In genomic region chr3:40086890-40087884, GRCh38 we compare ENCODE assay signal across 1 cellular context.
TF ChIP-seq lines count a peak whose summit lies in the region.

No MANE protein-coding gene starts in this region.

TF ChIP-seq in HepG2, 621 proteins besides CTCF, POLR2A, EP300 and RAD21 (continued from another document and continues in another):
- TF ChIP-seq ERF (CRISPR knock-in tag; IDR thresholded peaks at IDR 0.05) (no peak), ZNF335 (CRISPR knock-in tag; IDR thresholded peaks at IDR 0.05) (no peak), ZHX2 (IDR thresholded peaks at IDR 0.05; ENCODE audit: low read depth) (no peak), ZHX2 (CRISPR knock-in tag; IDR thresholded peaks at IDR 0.05; ENCODE audit: borderline replicate concordance) (no peak), NCOA2 (CRISPR knock-in tag; IDR thresholded peaks at IDR 0.05) (peak; percentile 59; the same call in 1 of the 2 replicates), RXRB (CRISPR knock-in tag; IDR thresholded peaks at IDR 0.05; ENCODE audit: borderline replicate concordance) (peak; percentile 48; the same call in 1 of the 2 replicates), SATB2 (CRISPR knock-in tag; IDR thresholded peaks at IDR 0.05) (no peak), RFXAP (CRISPR knock-in tag; IDR thresholded peaks at IDR 0.05; ENCODE audit: borderline replicate concordance) (no peak), RFX3 (CRISPR knock-in tag; IDR thresholded peaks at IDR 0.05) (no peak), HNRNPL (IDR thresholded peaks at IDR 0.05; ENCODE audit: low read depth, low read length) (no peak), SP5 (CRISPR knock-in tag; IDR thresholded peaks at IDR 0.05; ENCODE audit: borderline replicate concordance, low read depth) (no peak), ZNF256 (CRISPR knock-in tag; conservative IDR thresholded peaks at IDR 0.05) (no peak), PBX2 (CRISPR knock-in tag; IDR thresholded peaks at IDR 0.05) (no peak), E2F5 (CRISPR knock-in tag; conservative IDR thresholded peaks at IDR 0.05) (no peak), REPIN1 (CRISPR knock-in tag; IDR thresholded peaks at IDR 0.05; ENCODE audit: borderline replicate concordance, low read depth) (0 out of 2 replicates have a peak, but pooled peaks have one; percentile 33), SNAPC5 (CRISPR knock-in tag; IDR thresholded peaks at IDR 0.05; ENCODE audit: borderline replicate concordance) (no peak), CBX1 (IDR thresholded peaks at IDR 0.05; ENCODE audit: low read depth) (no peak), ZSCAN30 (CRISPR knock-in tag; IDR thresholded peaks at IDR 0.05) (no peak), SKI (IDR thresholded peaks at IDR 0.05; ENCODE audit: partially characterized antibody) (no peak), ASH2L (IDR thresholded peaks at IDR 0.05; ENCODE audit: insufficient read length, low read depth, low read length) (no peak), MIER3 (CRISPR knock-in tag; IDR thresholded peaks at IDR 0.05; ENCODE audit: borderline replicate concordance) (0 out of 2 replicates have a peak, but pooled peaks have one; percentile 56), TCF7 (IDR thresholded peaks at IDR 0.05; ENCODE audit: low read depth) (peak; percentile 59), BCL3 (CRISPR knock-in tag; IDR thresholded peaks at IDR 0.05) (no peak), HNRNPLL (IDR thresholded peaks at IDR 0.05; ENCODE audit: low read depth, low read length, poor library complexity, severe bottlenecking) (no peak), TBL1XR1 (IDR thresholded peaks at IDR 0.05; ENCODE audit: borderline replicate concordance, low read length, partially characterized antibody) (no peak), ZNF572 (CRISPR knock-in tag; IDR thresholded peaks at IDR 0.05) (no peak), GABPA (IDR thresholded peaks at IDR 0.05; ENCODE audit: low read depth, low read length) (no peak), GABPA (CRISPR knock-in tag; IDR thresholded peaks at IDR 0.05; ENCODE audit: low read depth) (no peak), NFE2L1 (CRISPR knock-in tag; IDR thresholded peaks at IDR 0.05; ENCODE audit: borderline replicate concordance) (no peak), POLR2AphosphoS2 (IDR thresholded peaks at IDR 0.05; ENCODE audit: low read depth, low read length) (no peak), ZNF326 (CRISPR knock-in tag; IDR thresholded peaks at IDR 0.05; ENCODE audit: borderline replicate concordance) (no peak), ZNF234 (CRISPR knock-in tag; conservative IDR thresholded peaks at IDR 0.05) (no peak), ZBTB7A (CRISPR knock-in tag; IDR thresholded peaks at IDR 0.05) (no peak), MTA1 (CRISPR knock-in tag; IDR thresholded peaks at IDR 0.05; ENCODE audit: borderline replicate concordance) (no peak), SP1 (IDR thresholded peaks at IDR 0.05) (no peak), SP1 (CRISPR knock-in tag; IDR thresholded peaks at IDR 0.05) (no peak), ZNF414 (CRISPR knock-in tag; IDR thresholded peaks at IDR 0.05) (no peak), TEAD3 (CRISPR knock-in tag; optimal IDR thresholded peaks at IDR 0.05; ENCODE audit: borderline replicate concordance) (peak; percentile 72), BHLHE40 (IDR thresholded peaks at IDR 0.05; ENCODE audit: low read length) (no peak), ZNF687 (CRISPR knock-in tag; IDR thresholded peaks at IDR 0.05) (no peak), ZNF33A (CRISPR knock-in tag; IDR thresholded peaks at IDR 0.05; ENCODE audit: borderline replicate concordance) (no peak), ZNF512B (CRISPR knock-in tag; IDR thresholded peaks at IDR 0.05; ENCODE audit: borderline replicate concordance) (no peak), ZNF230 (CRISPR knock-in tag; IDR thresholded peaks at IDR 0.05) (no peak), ZFP82 (CRISPR knock-in tag; IDR thresholded peaks at IDR 0.05; ENCODE audit: borderline replicate concordance) (no peak), ZNF564 (CRISPR knock-in tag; IDR thresholded peaks at IDR 0.05) (no peak), HOMEZ (CRISPR knock-in tag; IDR thresholded peaks at IDR 0.05; ENCODE audit: low read depth) (peak; percentile 65; the same call in 1 of the 2 replicates), BRCA1 (CRISPR knock-in tag; IDR thresholded peaks at IDR 0.05) (no peak), NFYC (CRISPR knock-in tag; IDR thresholded peaks at IDR 0.05) (no peak), PITX1 (CRISPR knock-in tag; IDR thresholded peaks at IDR 0.05) (peak; percentile 37; the same call in 1 of the 2 replicates), ZNF510 (CRISPR knock-in tag; IDR thresholded peaks at IDR 0.05; ENCODE audit: low read depth) (no peak)
